ENCODE assay signal across 9 cellular contexts in genomic region chr1:157580179-157580827, GRCh38. TPM values are rescaled to one million over a fixed set of nuclear protein-coding genes. Genes with fewer than 3 reads are reported as not detected.
A peak's percentile ranks its signal among the peaks of the same experiment; 100 is the strongest.
DNase-seq lines count a peak whose midpoint lies in the region; ATAC-seq, FAIRE-seq and TF ChIP-seq lines count a peak whose summit lies in the region.
"Had no signal": no experiment of that assay in that cellular context is flagged by ENCODE, and none has a peak within 500 bp of the region (broad histone marks: within the 10 kb centered on the region; RNA-seq: fewer than 3 reads in every experiment).

No MANE protein-coding gene starts in this region.

- no peak overlapping the region for H3K4me3 ChIP-seq in cardiac muscle cell

- DNase-seq in cardiac muscle cell (ENCODE audit: low read depth in 1 of 2, low spot score in 1 of 2) (peak; percentile 66 to 70), Right ventricle myocardium inferior (ENCODE audit: missing footprints) (no peak), Kasumi-1 (lab: John Stamatoyannopoulos, UW) (peak; percentile 37 to 61), RCC 7860 (ENCODE audit: low spot score) (peak; percentile 38), midbrain (lab: John Stamatoyannopoulos, UW) (peak; percentile 57)
- DNase-seq in effector CD4-positive, alpha-beta T cell: peak; percentile 8
- DNase-seq in activated CD8-positive, alpha-beta memory T cell treated with anti-CD3 and anti-CD28 coated beads for 24 hours: no peak
- DNase-seq in activated effector memory CD4-positive, alpha-beta T cell treated with Interleukin-2 at 50 U/mL for 16 hours: no peak

- no peak for ATAC-seq in Right ventricle myocardium inferior

- no peaks in the 10 kb centered on the region for H3K9me3 ChIP-seq in cardiac muscle cell (ENCODE audit: low read depth)

- H3K4me1 ChIP-seq in cardiac muscle cell (ENCODE audit: low read depth): no peaks in the 10 kb centered on the region

- H3K27me3 ChIP-seq in cardiac muscle cell: no peaks in the 10 kb centered on the region

- intact Hi-C loops in Right ventricle myocardium inferior (cut with DNase I): loop anchor here (10.0 kb wide), 1 partner anchor 544 kb away; a partner anchor contains a TSS

- TF ChIP-seq CTCF in cardiac muscle cell (IDR thresholded peaks at IDR 0.05; ENCODE audit: low read depth, low read length): peak; percentile 73

- peak; percentile 64 for FAIRE-seq in RCC 7860 (lab: Jason Lieb, UNC)
- FAIRE-seq: frontal cortex had no signal

- no peaks in the 10 kb centered on the region for H3K36me3 ChIP-seq in cardiac muscle cell

- no peak overlapping the region for H3K27ac ChIP-seq in cardiac muscle cell

RNA-seq across cellular contexts. Expression of gene FCRL4, which starts 17.6 kb away (rescaled TPM):
- total RNA-seq in cardiac muscle cell (not detected in 2 replicates), Right ventricle myocardium inferior (not detected)
- not detected in 2 replicates for polyA plus RNA-seq in cardiac muscle cell
- total RNA-seq: frontal cortex had no signal

RNA-seq across cellular contexts. Expression of gene FCRL5, which starts 28.0 kb away (rescaled TPM):
- total RNA-seq in cardiac muscle cell (not detected in 2 replicates), Right ventricle myocardium inferior (not detected)
- not detected in 2 replicates for polyA plus RNA-seq in cardiac muscle cell
- total RNA-seq: frontal cortex had no signal

Comparison
In these comparisons a context has a peak if more than half of its experiments do, and no peak if none do; other contexts are left out.
1. DNase-seq: peak in cardiac muscle cell (2 of 2), Kasumi-1 (2 of 2), RCC 7860 (single experiment), effector CD4-positive, alpha-beta T cell (single experiment) and midbrain (single experiment); none in Right ventricle myocardium inferior (single experiment), activated CD8-positive, alpha-beta memory T cell treated with anti-CD3 and anti-CD28 coated beads for 24 hours (single experiment) and activated effector memory CD4-positive, alpha-beta T cell treated with Interleukin-2 at 50 U/mL for 16 hours (single experiment).